ENCODE assay signal across 1 cellular context in genomic region chr13:36163303-36163702, GRCh38.
TF ChIP-seq lines count a peak whose summit lies in the region.

No MANE protein-coding gene starts in this region.

TF ChIP-seq in GM23338, 12 proteins besides CTCF, POLR2A, EP300 and RAD21:
- TF ChIP-seq REST (IDR thresholded peaks at IDR 0.05; ENCODE audit: unreplicated experiment): no peak
- TF ChIP-seq CREB1 (CRISPR knock-in tag; IDR thresholded peaks at IDR 0.05; ENCODE audit: low read depth): no peak
- TF ChIP-seq JUNB (IDR thresholded peaks at IDR 0.05; ENCODE audit: unreplicated experiment): no peak
- TF ChIP-seq ZNF331 (CRISPR knock-in tag; IDR thresholded peaks at IDR 0.05; ENCODE audit: low read depth): no peak
- TF ChIP-seq ZNF114 (CRISPR knock-in tag; IDR thresholded peaks at IDR 0.05): no peak
- TF ChIP-seq ETS1 (IDR thresholded peaks at IDR 0.05): no peak
- no peak for TF ChIP-seq ZNF462 (CRISPR knock-in tag; IDR thresholded peaks at IDR 0.05)
- no peak for TF ChIP-seq POLR2AphosphoS5 (IDR thresholded peaks at IDR 0.05; ENCODE audit: low read depth)
- no peak for TF ChIP-seq STAT1 (IDR thresholded peaks at IDR 0.05; ENCODE audit: unreplicated experiment)
- TF ChIP-seq EZH2 (IDR thresholded peaks at IDR 0.05; ENCODE audit: low read depth, unreplicated experiment): no peak
- no peak for TF ChIP-seq NANOG (IDR thresholded peaks at IDR 0.05; ENCODE audit: borderline replicate concordance)
- TF ChIP-seq EZH2phosphoT487 (IDR thresholded peaks at IDR 0.05; ENCODE audit: unreplicated experiment): no peak
